Comparison of ENCODE assay signal across 8 cellular contexts in the genomic region with DNA sequence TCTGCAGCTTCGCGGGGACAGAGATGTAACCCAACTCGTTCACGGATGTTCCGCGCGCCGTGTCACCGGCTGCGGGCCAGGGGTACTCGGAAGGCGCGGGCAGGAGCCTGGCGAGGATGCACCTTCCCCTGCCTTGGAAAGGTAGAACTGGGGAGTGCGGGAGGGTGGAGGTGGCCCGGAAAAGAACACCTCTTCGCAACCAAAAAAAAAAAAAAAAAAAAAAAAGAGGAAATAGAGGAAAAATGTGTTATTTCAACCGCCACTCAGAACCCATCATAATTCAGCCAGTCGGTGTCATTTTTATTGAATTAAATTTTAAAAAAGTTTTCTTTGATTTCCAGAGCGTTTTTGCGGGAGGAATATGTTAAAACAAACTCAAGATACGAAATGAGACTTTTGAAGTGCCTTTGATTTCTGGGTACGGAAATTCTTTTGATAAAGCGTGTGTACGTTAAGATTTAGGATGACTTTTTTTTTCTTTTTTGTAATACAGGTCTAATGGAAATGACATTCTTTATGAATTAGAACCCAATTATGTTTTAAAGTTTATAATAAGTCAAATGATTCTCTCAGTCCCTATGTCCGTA. TPM values are rescaled to one million over a fixed set of nuclear protein-coding genes. Genes with fewer than 3 reads are reported as not detected.
A peak's percentile ranks its signal among the peaks of the same experiment; 100 is the strongest.
DNase-seq lines count a peak whose midpoint lies in the region; ATAC-seq, FAIRE-seq and TF ChIP-seq lines count a peak whose summit lies in the region.

No MANE protein-coding gene starts in this region.

- H3K9ac ChIP-seq in NT2/D1 (ENCODE audit: insufficient read length, low read depth): peak overlapping the region; percentile 87

- FAIRE-seq in G401.6 (lab: Jason Lieb, UNC): peak; percentile 70

- H3K4me3 ChIP-seq in NT2/D1 (ENCODE audit: insufficient read length, low read depth): peak overlapping the region; percentile 81

- peak overlapping the region; percentile 43 for H3K27ac Mint-ChIP-seq in endothelial cell (ENCODE audit: unreplicated experiment)
- H3K27ac Mint-ChIP-seq in osteocyte (ENCODE audit: unreplicated experiment): peak overlapping the region; percentile 91

- H3K36me3 ChIP-seq in NT2/D1 (ENCODE audit: insufficient read depth, insufficient read length, low read length): peaks cover 22% of the 10 kb centered on the region

- H3K27me3 ChIP-seq in NT2/D1 (ENCODE audit: insufficient read depth, insufficient read length): no peaks in the 10 kb centered on the region

- H3K36me3 Mint-ChIP-seq in endothelial cell (ENCODE audit: low read depth, unreplicated experiment) (peaks cover 10% of the 10 kb centered on the region), osteocyte (ENCODE audit: unreplicated experiment) (peaks cover 18% of the 10 kb centered on the region)

- H3K9me3 ChIP-seq in NT2/D1 (ENCODE audit: insufficient read depth, low read length): no peaks in the 10 kb centered on the region

- H3K4me3 Mint-ChIP-seq in endothelial cell (ENCODE audit: unreplicated experiment) (peak overlapping the region; percentile 97), osteocyte (ENCODE audit: unreplicated experiment) (peak overlapping the region; percentile 97)

- H3K4me1 Mint-ChIP-seq in endothelial cell (ENCODE audit: unreplicated experiment) (peaks cover 13% of the 10 kb centered on the region), osteocyte (ENCODE audit: unreplicated experiment) (peaks cover 45% of the 10 kb centered on the region)

- H3K27me3 Mint-ChIP-seq in endothelial cell (ENCODE audit: unreplicated experiment) (peaks cover 20% of the 10 kb centered on the region), osteocyte (ENCODE audit: unreplicated experiment) (no peaks in the 10 kb centered on the region)

- no peak for DNase-seq in NT2/D1 (ENCODE audit: low read depth, low spot score)
- DNase-seq in endothelial cell (ENCODE audit: low spot score): no peak
- DNase-seq in osteocyte (ENCODE audit: extremely low spot score, unreplicated experiment): no peak
- no peak for DNase-seq in COLO829 (ENCODE audit: low spot score)
- DNase-seq in midbrain (lab: John Stamatoyannopoulos, UW): no peak

- H3K4me1 ChIP-seq in NT2/D1 (ENCODE audit: insufficient read depth, insufficient read length): peaks cover 3% of the 10 kb centered on the region

- no peak for ATAC-seq in HG03342 (IDR thresholded peaks at IDR 0.05; ENCODE audit: unreplicated experiment)
- ATAC-seq in HG03280 (IDR thresholded peaks at IDR 0.05; ENCODE audit: unreplicated experiment): no peak

- TF ChIP-seq CTCF in endothelial cell (IDR thresholded peaks at IDR 0.05; ENCODE audit: unreplicated experiment): no peak
- no peak for TF ChIP-seq CTCF in osteocyte (IDR thresholded peaks at IDR 0.05)

- H3K9me3 Mint-ChIP-seq in endothelial cell (ENCODE audit: unreplicated experiment): no peaks in the 10 kb centered on the region
- no peaks in the 10 kb centered on the region for H3K9me3 Mint-ChIP-seq in osteocyte (ENCODE audit: unreplicated experiment)

RNA-seq across cellular contexts. Expression of gene CDKN1B, which starts 8.9 kb away (rescaled TPM):
- total RNA-seq in endothelial cell (ENCODE audit: unreplicated experiment): 34.6 TPM
- total RNA-seq in osteocyte: 76.4 and 78.9 TPM in 2 replicates

RNA-seq across cellular contexts. Expression of gene GPR19, which starts 30.1 kb away (rescaled TPM):
- total RNA-seq in endothelial cell (ENCODE audit: unreplicated experiment) (4.0 TPM), osteocyte (0.84 TPM in 1 of 2 replicates, not detected in the other)

RNA-seq across cellular contexts. Expression of gene APOLD1, which starts 59.4 kb away (rescaled TPM):
- total RNA-seq in endothelial cell (ENCODE audit: unreplicated experiment) (5.2 TPM), osteocyte (10.5 and 11.1 TPM in 2 replicates)
